In genomic region chr19:57233207-57233606, GRCh38 we compare ENCODE assay signal across 24 cellular contexts. TPM values are rescaled to one million over a fixed set of nuclear protein-coding genes. Genes with fewer than 3 reads are reported as not detected.
"Had no signal": no experiment of that assay in that cellular context is flagged by ENCODE, and none has a peak within 500 bp of the region (broad histone marks: within the 10 kb centered on the region; RNA-seq: fewer than 3 reads in every experiment).

No MANE protein-coding gene starts in this region.

- H3K4me3 Mint-ChIP-seq: activated CD4-positive, alpha-beta memory T cell treated with anti-CD3 and anti-CD28 coated beads, Interleukin-2, amount 10 ng/mL, durations not matched to agents 7 days and 5 days; activated naive CD8-positive, alpha-beta T cell; activated T-cell treated with anti-CD3 and anti-CD28 coated beads, Interleukin-2, amount 50 U/mL, for 4 hours; natural killer cell had no signal

- ATAC-seq: activated T-cell treated with anti-CD3 and anti-CD28 coated beads, Interleukin-2, amount 50 U/mL, for 4 hours; esophagus mucosa; left lung; natural killer cell; stimulated activated naive CD8-positive, alpha-beta T cell treated with anti-CD3 and anti-CD28 coated beads, Interleukin-15, Interleukin-2, amounts not matched to agents 100 U/mL and 50 U/mL, for 24 hours had no signal

- H3K9me3 Mint-ChIP-seq: activated T-cell treated with anti-CD3 and anti-CD28 coated beads, Interleukin-2, amount 50 U/mL, for 4 hours; natural killer cell had no signal

- DNase-seq: activated CD4-positive, alpha-beta memory T cell treated with anti-CD3 and anti-CD28 coated beads, Interleukin-2, amount 10 ng/mL, durations not matched to agents 7 days and 5 days; activated CD4-positive, alpha-beta T cell treated with anti-CD3 and anti-CD28 coated beads for 48 hours; activated naive CD4-positive, alpha-beta T cell; activated T-cell treated with anti-CD3 and anti-CD28 coated beads, Interleukin-2, amount 50 U/mL, for 4 hours; adrenal gland; brain microvascular endothelial cell; caudate nucleus; dermis blood vessel endothelial cell; effector memory CD4-positive, alpha-beta T cell; glutamatergic neuron; kidney glomerular epithelial cell; left lung; natural killer cell; retina; stimulated activated CD4-positive, alpha-beta T cell treated with anti-CD3 and anti-CD28 coated beads, Interleukin-2, amount 100 ng/mL, for 48 hours; stimulated activated naive CD8-positive, alpha-beta T cell treated with anti-CD3 and anti-CD28 coated beads, Interleukin-15, Interleukin-2, amounts not matched to agents 100 U/mL and 50 U/mL, for 24 hours; T-helper 1 cell had no signal

- H3K27ac Mint-ChIP-seq: activated CD4-positive, alpha-beta memory T cell treated with anti-CD3 and anti-CD28 coated beads, Interleukin-2, amount 10 ng/mL, durations not matched to agents 7 days and 5 days; activated naive CD8-positive, alpha-beta T cell; activated T-helper 2 cell treated with anti-CD3 and anti-CD28 coated beads, Interferon-gamma antibody, Interleukin-2, Interleukin-4, amounts not matched to agents 10 μg/mL and 5 μg/mL and 100 μg/mL, durations not matched to agents 14 hours and 24 hours and 36 hours; natural killer cell; progenitor cell of endocrine pancreas had no signal

- H3K36me3 Mint-ChIP-seq: natural killer cell had no signal

- H3K27me3 ChIP-seq: adrenal gland, ascending aorta, brain microvascular endothelial cell, hepatocyte, left lung, tibial nerve had no signal

- H3K4me1 Mint-ChIP-seq: activated CD4-positive, alpha-beta memory T cell treated with anti-CD3 and anti-CD28 coated beads, Interleukin-2, amount 10 ng/mL, durations not matched to agents 7 days and 5 days; natural killer cell had no signal

- H3K27ac ChIP-seq: adrenal gland, ascending aorta, brain microvascular endothelial cell, hepatocyte, left lung, tibial nerve had no signal

- H3K4me3 ChIP-seq: adrenal gland, ascending aorta, hepatocyte, left lung, tibial nerve had no signal

- H3K4me1 ChIP-seq: adrenal gland, ascending aorta, left lung, tibial nerve had no signal

- H3K27me3 Mint-ChIP-seq: activated CD4-positive, alpha-beta memory T cell treated with anti-CD3 and anti-CD28 coated beads, Interleukin-2, amount 10 ng/mL, durations not matched to agents 7 days and 5 days; activated naive CD8-positive, alpha-beta T cell had no signal

- H3K9me3 ChIP-seq: adrenal gland, left lung had no signal

- H3K36me3 ChIP-seq: adrenal gland, brain microvascular endothelial cell, left lung had no signal

RNA-seq across cellular contexts. Expression of gene AURKC, which starts 2.4 kb away (rescaled TPM):
- total RNA-seq: activated T-helper 2 cell treated with anti-CD3 and anti-CD28 coated beads, Interferon-gamma antibody, Interleukin-2, Interleukin-4, amounts not matched to agents 10 μg/mL and 5 μg/mL and 100 μg/mL, durations not matched to agents 14 hours and 24 hours and 36 hours; ascending aorta had no signal
